Comparison of ENCODE assay signal across 15 cellular contexts in the genomic region with DNA sequence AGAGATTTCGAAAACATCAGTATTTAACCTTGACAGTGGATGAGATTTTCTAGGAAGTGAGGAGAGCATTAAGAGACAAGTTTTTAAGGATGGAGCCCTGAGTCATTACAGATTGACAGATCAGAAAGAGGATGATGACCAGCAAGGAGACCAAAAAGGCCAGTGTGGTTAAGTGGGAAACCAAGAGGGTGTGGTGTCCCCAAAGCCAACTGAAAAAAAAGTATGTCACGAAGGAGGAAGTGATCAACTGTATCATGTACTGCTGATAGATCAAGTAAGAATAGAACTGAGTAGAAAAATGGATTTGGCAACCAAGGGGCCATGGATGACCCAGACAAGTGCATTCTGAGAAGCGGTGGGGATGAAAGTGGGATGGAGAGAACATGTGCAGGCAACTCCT.
DNase-seq lines count a peak whose midpoint lies in the region; FAIRE-seq and TF ChIP-seq lines count a peak whose summit lies in the region.
"Had no signal": no experiment of that assay in that cellular context is flagged by ENCODE, and none has a peak within 500 bp of the region (broad histone marks: within the 10 kb centered on the region; RNA-seq: fewer than 3 reads in every experiment).

No MANE protein-coding gene starts in this region.

- H3K9me3 ChIP-seq in BLaER1 (no peaks in the 10 kb centered on the region), vagina (no peaks in the 10 kb centered on the region)

- H3K4me1 ChIP-seq in BLaER1 (peaks cover 26% of the 10 kb centered on the region), vagina (no peaks in the 10 kb centered on the region)

- no peak for DNase-seq in GM12891 (ENCODE audit: insufficient read length, low spot score)
- DNase-seq in NOMO-1 (lab: John Stamatoyannopoulos, UW; ENCODE audit: unreplicated experiment in 2 of 2), result peak; percentile 76 to 93
- no peak for DNase-seq in NCI-H2081 (lab: John Stamatoyannopoulos, UW)
- no peak for DNase-seq in activated T-cell treated with anti-CD3 and anti-CD28 coated beads, Interleukin-2, amount 50 U/mL, for 24 hours
- DNase-seq in vagina (ENCODE audit: extremely low spot score in 2 of 2), result no peak
- DNase-seq: DMS153, EL, HFFc6, NCI-H1417 treated with DMSO at 0.1 percent for 48 hours, NCI-H2029, NCI-H510A treated with DMSO at 0.1 percent for 48 hours had no signal

- peaks cover 46% of the 10 kb centered on the region for H3K4me1 Mint-ChIP-seq in dendritic cell treated with granulocyte-macrophage colony-stimulating factor and Interleukin-4, amounts not matched to agents 40 ng/mL and 50 ng/mL, for 4 days (ENCODE audit: low read depth)
- no peaks in the 10 kb centered on the region for H3K4me1 Mint-ChIP-seq in activated T-cell treated with anti-CD3 and anti-CD28 coated beads, Interleukin-2, amount 50 U/mL, for 24 hours (ENCODE audit: low read depth)

- H3K4me3 ChIP-seq in BLaER1 (no peak overlapping the region), vagina (no peak overlapping the region)

- H3K9ac ChIP-seq in BLaER1, result no peak overlapping the region
- H3K9ac ChIP-seq: KMS-11 had no signal

- no peak for TF ChIP-seq CTCF in vagina (IDR thresholded peaks at IDR 0.05)

- peaks cover 19% of the 10 kb centered on the region for H3K9me3 Mint-ChIP-seq in dendritic cell treated with granulocyte-macrophage colony-stimulating factor and Interleukin-4, amounts not matched to agents 40 ng/mL and 50 ng/mL, for 4 days
- no peaks in the 10 kb centered on the region for H3K9me3 Mint-ChIP-seq in activated T-cell treated with anti-CD3 and anti-CD28 coated beads, Interleukin-2, amount 50 U/mL, for 24 hours
- H3K9me3 Mint-ChIP-seq: HFFc6 had no signal

- FAIRE-seq in GM12891 (lab: Jason Lieb, UNC), result no peak

- H3K27ac ChIP-seq in BLaER1, result no peak overlapping the region
- H3K27ac ChIP-seq in vagina, result no peak overlapping the region
- H3K27ac ChIP-seq: KMS-11 had no signal

- no peak overlapping the region for H3K4me3 Mint-ChIP-seq in dendritic cell treated with granulocyte-macrophage colony-stimulating factor and Interleukin-4, amounts not matched to agents 40 ng/mL and 50 ng/mL, for 4 days
- no peak overlapping the region for H3K4me3 Mint-ChIP-seq in activated T-cell treated with anti-CD3 and anti-CD28 coated beads, Interleukin-2, amount 50 U/mL, for 24 hours
- H3K4me3 Mint-ChIP-seq: B cell, HFFc6 had no signal

- no peaks in the 10 kb centered on the region for H4K20me1 ChIP-seq in BLaER1

- H3K36me3 ChIP-seq in BLaER1 (no peaks in the 10 kb centered on the region), vagina (no peaks in the 10 kb centered on the region)

- intact Hi-C loops in dendritic cell treated with granulocyte-macrophage colony-stimulating factor and Interleukin-4, amounts not matched to agents 40 ng/mL and 50 ng/mL, for 4 days (cut with micrococcal nuclease), result no loop called here
- intact Hi-C loops in vagina (cut with DNase I), result no loop called here

- H3K27me3 Mint-ChIP-seq in dendritic cell treated with granulocyte-macrophage colony-stimulating factor and Interleukin-4, amounts not matched to agents 40 ng/mL and 50 ng/mL, for 4 days, result no peaks in the 10 kb centered on the region
- H3K27me3 Mint-ChIP-seq in activated T-cell treated with anti-CD3 and anti-CD28 coated beads, Interleukin-2, amount 50 U/mL, for 24 hours, result no peaks in the 10 kb centered on the region
- H3K27me3 Mint-ChIP-seq: B cell had no signal

- H3K36me3 Mint-ChIP-seq in dendritic cell treated with granulocyte-macrophage colony-stimulating factor and Interleukin-4, amounts not matched to agents 40 ng/mL and 50 ng/mL, for 4 days (ENCODE audit: low read depth), result no peaks in the 10 kb centered on the region
- no peaks in the 10 kb centered on the region for H3K36me3 Mint-ChIP-seq in activated T-cell treated with anti-CD3 and anti-CD28 coated beads, Interleukin-2, amount 50 U/mL, for 24 hours (ENCODE audit: low read depth)

- peak overlapping the region; percentile 26 for H3K27ac Mint-ChIP-seq in dendritic cell treated with granulocyte-macrophage colony-stimulating factor and Interleukin-4, amounts not matched to agents 40 ng/mL and 50 ng/mL, for 4 days
- no peak overlapping the region for H3K27ac Mint-ChIP-seq in activated T-cell treated with anti-CD3 and anti-CD28 coated beads, Interleukin-2, amount 50 U/mL, for 24 hours
- H3K27ac Mint-ChIP-seq: B cell, HFFc6 had no signal

- peak overlapping the region; percentile 10; the same call in 1 of the 2 replicates for H3K4me2 ChIP-seq in BLaER1
- H3K4me2 ChIP-seq: KMS-11 had no signal

- H3K27me3 ChIP-seq in BLaER1, result no peaks in the 10 kb centered on the region
- no peaks in the 10 kb centered on the region for H3K27me3 ChIP-seq in vagina

- TF ChIP-seq POLR2A in GM12891 (IDR thresholded peaks at IDR 0.05; ENCODE audit: low read depth, low read length) (no peak), vagina (IDR thresholded peaks at IDR 0.05) (no peak)

TF ChIP-seq in GM12891, 5 proteins besides CTCF, POLR2A, EP300 and RAD21:
- TF ChIP-seq SPI1 (IDR thresholded peaks at IDR 0.05; ENCODE audit: low read depth, low read length) (peak; percentile 26; the same call in 1 of the 2 replicates), POLR2AphosphoS5 (IDR thresholded peaks at IDR 0.05; ENCODE audit: low read depth, low read length) (no peak)
TF ChIP-seq in GM12891: peak in this region for 1.

Comparison
In these comparisons a context has a peak if more than half of its experiments do, and no peak if none do; other contexts are left out.
1. DNase-seq: peak in NOMO-1 (2 of 2); none in GM12891 (single experiment), NCI-H2081 (0 of 2), activated T-cell treated with anti-CD3 and anti-CD28 coated beads, Interleukin-2, amount 50 U/mL, for 24 hours (single experiment) and vagina (0 of 2).